In the genomic region with DNA sequence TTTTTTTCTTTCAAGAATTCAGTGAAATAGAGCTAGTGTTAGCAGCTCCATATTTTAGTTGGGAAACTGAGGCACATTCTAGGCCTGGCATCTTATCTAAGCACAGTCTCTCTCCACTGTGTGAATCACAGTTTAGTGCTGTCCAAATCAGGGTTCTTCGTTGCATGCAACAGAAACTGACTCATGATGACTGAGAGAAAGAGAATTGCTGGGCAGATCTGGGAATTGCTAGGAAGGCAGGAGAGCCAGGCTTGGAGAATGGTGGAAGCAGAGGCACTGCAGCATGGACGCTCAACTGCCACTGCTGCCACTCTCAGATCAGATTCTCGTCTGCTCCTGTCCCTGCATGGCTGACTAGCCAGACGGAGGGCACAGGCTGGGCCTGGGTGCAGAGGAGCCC, we compare ENCODE assay signal across 1 cellular context.
TF ChIP-seq lines count a peak whose summit lies in the region.

No MANE protein-coding gene starts in this region.

TF ChIP-seq in endothelial cell of umbilical vein, 7 proteins besides CTCF, POLR2A, EP300 and RAD21:
- TF ChIP-seq POLR2AphosphoS5 (IDR thresholded peaks at IDR 0.05; ENCODE audit: insufficient read depth, low read depth, low read length) (no peak), FOS (IDR thresholded peaks at IDR 0.05; ENCODE audit: borderline replicate concordance, insufficient read depth, low read length) (peak; percentile 40), JUN (IDR thresholded peaks at IDR 0.05; ENCODE audit: borderline replicate concordance, insufficient read depth, insufficient read length, low read depth) (no peak), MYC (IDR thresholded peaks at IDR 0.05; ENCODE audit: low read depth, low read length) (no peak)
